In genomic region chr20:61565791-61566190, GRCh38 we compare ENCODE assay signal across 17 cellular contexts.
DNase-seq lines count a peak whose midpoint lies in the region; ATAC-seq and TF ChIP-seq lines count a peak whose summit lies in the region.
"Had no signal": no experiment of that assay in that cellular context is flagged by ENCODE, and none has a peak within 500 bp of the region (broad histone marks: within the 10 kb centered on the region; RNA-seq: fewer than 3 reads in every experiment).

No MANE protein-coding gene starts in this region.

- H3K18ac ChIP-seq in neuronal stem cell (ENCODE audit: low read length) = peak overlapping the region; percentile 77

- peak overlapping the region; percentile 73 for H2AK5ac ChIP-seq in neuronal stem cell (ENCODE audit: low read depth, low read length)

- H3K4me3 Mint-ChIP-seq in natural killer cell treated with Interleukin-12 subunit alpha and Interleukin-12 subunit beta and Interleukin-15 and Interleukin-18, amount 100 ng/mL, for 72 hours = no peak overlapping the region
- no peak overlapping the region for H3K4me3 Mint-ChIP-seq in natural killer cell
- H3K4me3 Mint-ChIP-seq in activated T-cell treated with anti-CD3 and anti-CD28 coated beads, Interleukin-2, amount 50 U/mL, for 72 hours = no peak overlapping the region
- H3K4me3 Mint-ChIP-seq: CD14-positive monocyte; CD4-positive, alpha-beta memory T cell; H9 had no signal

- H3K14ac ChIP-seq in neuronal stem cell (ENCODE audit: low read length) = peak overlapping the region; percentile 26

- H3K27me3 Mint-ChIP-seq in natural killer cell treated with Interleukin-12 subunit alpha and Interleukin-12 subunit beta and Interleukin-15 and Interleukin-18, amount 100 ng/mL, for 72 hours = no peaks in the 10 kb centered on the region
- no peaks in the 10 kb centered on the region for H3K27me3 Mint-ChIP-seq in natural killer cell (ENCODE audit: low read depth in 2 of 2)
- H3K27me3 Mint-ChIP-seq in activated T-cell treated with anti-CD3 and anti-CD28 coated beads, Interleukin-2, amount 50 U/mL, for 72 hours (ENCODE audit: low read depth) = no peaks in the 10 kb centered on the region
- H3K27me3 Mint-ChIP-seq: CD4-positive, alpha-beta memory T cell had no signal

- H3K23ac ChIP-seq in neuronal stem cell (ENCODE audit: low read depth, low read length, poor library complexity) = peak overlapping the region; percentile 74

- H3K4me3 ChIP-seq in iPS-20b (ENCODE audit: low read length) (no peak overlapping the region), neuronal stem cell (ENCODE audit: low read length in 2 of 2) (no peak overlapping the region)
- H3K4me3 ChIP-seq: BLaER1 had no signal

- H3K4ac ChIP-seq in neuronal stem cell (ENCODE audit: low read length) = peak overlapping the region; percentile 55

- H2BK12ac ChIP-seq in neuronal stem cell (ENCODE audit: low read length) = peak overlapping the region; percentile 43

- peak overlapping the region; percentile 41 for H2BK15ac ChIP-seq in neuronal stem cell (ENCODE audit: low read length)

- H3K9ac ChIP-seq in iPS-20b (ENCODE audit: low read depth, low read length) = peak overlapping the region; percentile 27; the same call in 1 of the 2 replicates
- H3K9ac ChIP-seq in neuronal stem cell (ENCODE audit: low read depth, low read length, poor library complexity) = no peak overlapping the region
- H3K9ac ChIP-seq: BLaER1 had no signal

- no peak for TF ChIP-seq CTCF in natural killer cell (IDR thresholded peaks at IDR 0.05)

- no peaks in the 10 kb centered on the region for H3K9me3 Mint-ChIP-seq in natural killer cell treated with Interleukin-12 subunit alpha and Interleukin-12 subunit beta and Interleukin-15 and Interleukin-18, amount 100 ng/mL, for 72 hours
- H3K9me3 Mint-ChIP-seq in natural killer cell = peaks cover 0 to 4% of the 10 kb centered on the region in 2 donors
- no peaks in the 10 kb centered on the region for H3K9me3 Mint-ChIP-seq in activated T-cell treated with anti-CD3 and anti-CD28 coated beads, Interleukin-2, amount 50 U/mL, for 72 hours

- no peaks in the 10 kb centered on the region for H3K36me3 Mint-ChIP-seq in natural killer cell treated with Interleukin-12 subunit alpha and Interleukin-12 subunit beta and Interleukin-15 and Interleukin-18, amount 100 ng/mL, for 72 hours
- no peaks in the 10 kb centered on the region for H3K36me3 Mint-ChIP-seq in natural killer cell
- H3K36me3 Mint-ChIP-seq in activated T-cell treated with anti-CD3 and anti-CD28 coated beads, Interleukin-2, amount 50 U/mL, for 72 hours (ENCODE audit: insufficient read depth in 2 of 2) = no peaks in the 10 kb centered on the region
- H3K36me3 Mint-ChIP-seq: CD14-positive monocyte; CD4-positive, alpha-beta memory T cell had no signal

- H3K27me3 ChIP-seq in iPS-20b (ENCODE audit: insufficient read depth, low read length) (peaks cover 30% of the 10 kb centered on the region), neuronal stem cell (ENCODE audit: control insufficient read depth in 3 of 3, insufficient read depth in 3 of 3, low read depth in 1 of 3, low read length in 3 of 3) (no peaks in the 10 kb centered on the region)
- H3K27me3 ChIP-seq: BLaER1 had no signal

- no CpG with 5 or more reads among the region's 12 CpGs for WGBS in neuronal stem cell (ENCODE audit: extremely low coverage in 2 of 2, insufficient read length in 2 of 2, insufficient replicate concordance in 1 of 2), 2 donors

- no peak overlapping the region for H2AFZ ChIP-seq in neuronal stem cell (ENCODE audit: low read length)

- H2BK5ac ChIP-seq in neuronal stem cell (ENCODE audit: low read length) = no peak overlapping the region

- H4K8ac ChIP-seq in neuronal stem cell (ENCODE audit: low read depth, low read length) = no peak overlapping the region

- no peak overlapping the region for H3K27ac Mint-ChIP-seq in natural killer cell treated with Interleukin-12 subunit alpha and Interleukin-12 subunit beta and Interleukin-15 and Interleukin-18, amount 100 ng/mL, for 72 hours
- no peak overlapping the region for H3K27ac Mint-ChIP-seq in natural killer cell
- no peak overlapping the region for H3K27ac Mint-ChIP-seq in activated T-cell treated with anti-CD3 and anti-CD28 coated beads, Interleukin-2, amount 50 U/mL, for 72 hours

- H4K91ac ChIP-seq in neuronal stem cell (ENCODE audit: low read depth, low read length, poor library complexity) = peak overlapping the region; percentile 68

- H2BK120ac ChIP-seq in neuronal stem cell (ENCODE audit: low read depth, low read length) = peak overlapping the region; percentile 17

- no peak overlapping the region for H3K4me2 ChIP-seq in neuronal stem cell (ENCODE audit: insufficient read depth, low read length, poor library complexity, severe bottlenecking)
- H3K4me2 ChIP-seq: BLaER1 had no signal

- H3K79me1 ChIP-seq in neuronal stem cell (ENCODE audit: low read depth, low read length) = no peaks in the 10 kb centered on the region

- no peak overlapping the region for H3K27ac ChIP-seq in iPS-20b (ENCODE audit: low read length)
- H3K27ac ChIP-seq in neuronal stem cell (replicated peaks; ENCODE audit: low read length) = no peak overlapping the region
- H3K27ac ChIP-seq: BLaER1 had no signal

- intact Hi-C loops in natural killer cell (cut with micrococcal nuclease) = no loop called here

- peaks cover 15% of the 10 kb centered on the region for H3K4me1 ChIP-seq in iPS-20b (ENCODE audit: insufficient read depth, low read length)
- peaks cover 24 to 28% of the 10 kb centered on the region in 2 donors for H3K4me1 ChIP-seq in neuronal stem cell (ENCODE audit: control insufficient read depth in 2 of 2, insufficient read depth in 1 of 2, low read depth in 1 of 2, low read length in 2 of 2)

- H3K36me3 ChIP-seq in iPS-20b (ENCODE audit: insufficient read depth, low read depth, low read length) = no peaks in the 10 kb centered on the region
- no peaks in the 10 kb centered on the region for H3K36me3 ChIP-seq in neuronal stem cell (replicated peaks in 1 of 2; ENCODE audit: control insufficient read depth in 2 of 2, insufficient read depth in 2 of 2, low read length in 2 of 2)
- H3K36me3 ChIP-seq: BLaER1 had no signal

- no peaks in the 10 kb centered on the region for H3K9me3 ChIP-seq in iPS-20b (ENCODE audit: insufficient read depth, low read depth, low read length)
- H3K9me3 ChIP-seq in neuronal stem cell (replicated peaks in 1 of 2; ENCODE audit: control insufficient read depth in 2 of 2, insufficient read depth in 1 of 2, low read depth in 1 of 2, low read length in 2 of 2) = peaks cover 0 to 4% of the 10 kb centered on the region in 2 donors
- H3K9me3 ChIP-seq: BLaER1 had no signal

- H3K4me1 Mint-ChIP-seq in natural killer cell treated with Interleukin-12 subunit alpha and Interleukin-12 subunit beta and Interleukin-15 and Interleukin-18, amount 100 ng/mL, for 72 hours (ENCODE audit: low read depth in 2 of 2) = no peaks in the 10 kb centered on the region
- no peaks in the 10 kb centered on the region for H3K4me1 Mint-ChIP-seq in natural killer cell
- no peaks in the 10 kb centered on the region for H3K4me1 Mint-ChIP-seq in activated T-cell treated with anti-CD3 and anti-CD28 coated beads, Interleukin-2, amount 50 U/mL, for 72 hours (ENCODE audit: low read depth)
- H3K4me1 Mint-ChIP-seq: CD14-positive monocyte; CD4-positive, alpha-beta memory T cell had no signal

- no peak for DNase-seq in natural killer cell treated with Interleukin-12 subunit alpha and Interleukin-12 subunit beta and Interleukin-15 and Interleukin-18, amount 100 ng/mL, for 72 hours (ENCODE audit: low spot score)
- DNase-seq in natural killer cell (no peak), neuronal stem cell (ENCODE audit: low spot score) (no peak), HUDEP-2 (lab: John Stamatoyannopoulos, UW; ENCODE audit: unreplicated experiment in 76 of 76) (no peak), NCI-H524 (lab: John Stamatoyannopoulos, UW) (no peak)
- no peak for DNase-seq in activated T-cell treated with anti-CD3 and anti-CD28 coated beads, Interleukin-2, amount 50 U/mL, for 48 hours
- no peak for DNase-seq in activated T-cell treated with anti-CD3 and anti-CD28 coated beads, Interleukin-2, amount 50 U/mL, for 72 hours
- DNase-seq: 8988T; CD4-positive, alpha-beta memory T cell; DMS79 treated with DMSO at 0.1 percent for 48 hours; GF-D8; GOT3; H9; IMR-90 had no signal

- ATAC-seq in natural killer cell treated with Interleukin-12 subunit alpha and Interleukin-12 subunit beta and Interleukin-15 and Interleukin-18, amount 100 ng/mL, for 72 hours = peak; percentile 34 to 43
- no peak for ATAC-seq in natural killer cell
- no peak for ATAC-seq in activated T-cell treated with anti-CD3 and anti-CD28 coated beads, Interleukin-2, amount 50 U/mL, for 72 hours (replicated peaks in 1 of 2)

Comparison
In these comparisons a context has a peak if more than half of its experiments do, and no peak if none do; other contexts are left out.
1. ATAC-seq: peak in natural killer cell treated with Interleukin-12 subunit alpha and Interleukin-12 subunit beta and Interleukin-15 and Interleukin-18, amount 100 ng/mL, for 72 hours (2 of 2); none in natural killer cell (0 of 3) and activated T-cell treated with anti-CD3 and anti-CD28 coated beads, Interleukin-2, amount 50 U/mL, for 72 hours (0 of 2).